Comparison of ENCODE assay signal across 10 cellular contexts in the genomic region with DNA sequence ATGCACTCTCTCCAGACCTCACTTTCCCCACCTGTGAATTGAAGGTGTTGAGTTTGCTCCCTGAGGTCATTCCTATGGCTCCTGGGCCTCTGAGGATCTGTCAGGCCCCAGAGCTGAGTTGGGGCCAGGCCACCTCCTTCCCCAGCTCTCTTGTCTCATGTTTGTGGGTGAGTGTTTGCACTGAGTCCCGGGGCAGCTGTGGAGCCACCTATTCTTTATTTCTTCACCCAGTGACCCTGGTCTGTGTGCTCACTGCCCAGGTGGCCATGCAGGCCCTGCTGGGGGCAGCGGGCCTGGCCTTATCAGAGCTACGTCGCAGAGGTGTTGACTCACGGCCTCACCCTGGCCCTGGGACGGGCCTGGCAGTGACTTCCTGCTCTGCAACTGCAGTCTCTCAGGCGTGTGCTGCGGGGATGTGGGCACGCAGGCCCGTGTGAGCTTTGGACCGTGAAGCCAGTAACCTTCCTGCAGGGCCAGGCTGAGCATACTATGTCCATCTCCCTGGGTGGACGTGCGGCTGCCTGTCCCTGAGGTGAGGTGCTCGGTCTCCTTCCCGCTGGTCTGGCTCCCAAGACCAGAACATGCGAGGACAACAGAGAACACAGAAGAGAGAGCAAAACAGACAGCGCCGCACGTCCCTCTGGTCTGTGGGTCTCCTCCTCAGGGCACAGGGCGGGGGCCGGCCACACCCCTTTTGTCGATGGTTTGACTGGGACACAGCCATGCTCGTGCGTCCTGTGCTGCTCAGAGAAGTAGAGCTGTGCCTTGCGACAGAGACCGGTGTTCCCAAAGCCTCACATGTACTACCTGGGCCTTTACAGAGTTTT. TPM values are rescaled to one million over a fixed set of nuclear protein-coding genes. Genes with fewer than 3 reads are reported as not detected.
A peak's percentile ranks its signal among the peaks of the same experiment; 100 is the strongest.
DNase-seq lines count a peak whose midpoint lies in the region; ATAC-seq, FAIRE-seq and TF ChIP-seq lines count a peak whose summit lies in the region.
"Had no signal": no experiment of that assay in that cellular context is flagged by ENCODE, and none has a peak within 500 bp of the region (broad histone marks: within the 10 kb centered on the region; RNA-seq: fewer than 3 reads in every experiment).

No MANE protein-coding gene starts in this region.

- H3K4me3 Mint-ChIP-seq in CD4-positive, CD25-positive, alpha-beta regulatory T cell: peak overlapping the region in 2 of 4 donors; percentile 46 to 68

- peaks cover 17 to 76% (median 44%) of the 10 kb centered on the region in 4 donors for H3K4me1 Mint-ChIP-seq in CD4-positive, CD25-positive, alpha-beta regulatory T cell

- peak in 1 of 3 donors; percentile 40 for DNase-seq in CD4-positive, CD25-positive, alpha-beta regulatory T cell
- DNase-seq in PC-9 (peak; percentile 78 to 92), erythroblast (lab: John Stamatoyannopoulos, UW) (peak; percentile 38 to 51), anterior cingulate cortex (lab: John Stamatoyannopoulos, UW) (no peak), H54 (ENCODE audit: insufficient read length, low spot score) (no peak), amygdala (lab: John Stamatoyannopoulos, UW) (no peak)

- intact Hi-C loops in PC-9 (cut with micrococcal nuclease; ENCODE audit: unreplicated experiment): no loop called here

- H3K79me2 ChIP-seq in PC-9 (ENCODE audit: low read depth): peaks cover 81% of the 10 kb centered on the region

- H3K36me3 ChIP-seq in CD4-positive, CD25-positive, alpha-beta regulatory T cell (ENCODE audit: control insufficient read depth, insufficient read depth, low read length): peaks cover 19% of the 10 kb centered on the region
- H3K36me3 ChIP-seq in PC-9 (ENCODE audit: low read depth): peaks cover 21% of the 10 kb centered on the region; the same call in 1 of the 2 replicates
- no peaks in the 10 kb centered on the region for H3K36me3 ChIP-seq in mucosa of rectum (ENCODE audit: control insufficient read depth in 2 of 2, insufficient read depth in 2 of 2, low read length in 2 of 2)

- BruUV-seq in PC-9 (replicated peaks; lab: Mats Ljungman, UMichigan): TSS peak; percentile 52

- no peak overlapping the region for H3K4me3 ChIP-seq in CD4-positive, CD25-positive, alpha-beta regulatory T cell (ENCODE audit: low read depth, low read length)
- H3K4me3 ChIP-seq in PC-9 (peak overlapping the region; percentile 10; the same call in 1 of the 2 replicates), mucosa of rectum (ENCODE audit: low read length in 2 of 2) (peak overlapping the region; percentile 63 to 69)
- H3K4me3 ChIP-seq: psoas muscle had no signal

- H3K9ac ChIP-seq in mucosa of rectum (ENCODE audit: low read depth in 1 of 2, low read length in 2 of 2): peak overlapping the region; percentile 58 to 76

- peak overlapping the region; percentile 66 to 91 (median 68) for H3K27ac Mint-ChIP-seq in CD4-positive, CD25-positive, alpha-beta regulatory T cell

- POLR2A ChIA-PET in PC-9 (lab: Charles Lee; ENCODE audit: unreplicated experiment): interaction anchor here (0.5 to 0.9 kb wide), 6 partner anchors 21 to 1244 kb away, joined by 3 to 5 read pairs (median 3); no protein-coding TSS in a partner anchor

- H3K9me3 ChIP-seq in CD4-positive, CD25-positive, alpha-beta regulatory T cell (ENCODE audit: control insufficient read depth in 2 of 2, low read length in 2 of 2): no peaks in the 10 kb centered on the region
- H3K9me3 ChIP-seq in PC-9 (ENCODE audit: insufficient read depth, low read depth) (no peaks in the 10 kb centered on the region), mucosa of rectum (ENCODE audit: control insufficient read depth in 2 of 2, low read length in 2 of 2) (no peaks in the 10 kb centered on the region)
- H3K9me3 ChIP-seq: psoas muscle had no signal

- H3K27me3 Mint-ChIP-seq in CD4-positive, CD25-positive, alpha-beta regulatory T cell: no peaks in the 10 kb centered on the region

- H4K20me1 ChIP-seq in PC-9 (ENCODE audit: insufficient read depth): peaks cover 15% of the 10 kb centered on the region; the same call in 1 of the 2 replicates

- peak overlapping the region; percentile 69 for H3K4me2 ChIP-seq in PC-9

- TF ChIP-seq CTCF in PC-9 (conservative IDR thresholded peaks at IDR 0.05): no peak

- H3K9me2 ChIP-seq in PC-9 (ENCODE audit: insufficient read depth): no peaks in the 10 kb centered on the region

- H3K4me1 ChIP-seq in CD4-positive, CD25-positive, alpha-beta regulatory T cell (ENCODE audit: control insufficient read depth, insufficient read depth, low read length, poor library complexity, severe bottlenecking): peaks cover 39% of the 10 kb centered on the region
- H3K4me1 ChIP-seq in PC-9 (replicated peaks; ENCODE audit: insufficient read depth) (peaks cover 28% of the 10 kb centered on the region), mucosa of rectum (ENCODE audit: control insufficient read depth in 2 of 2, insufficient read depth in 2 of 2, low read length in 2 of 2) (peaks cover 26 to 35% of the 10 kb centered on the region in 2 donors)
- H3K4me1 ChIP-seq: psoas muscle had no signal

- H3F3A ChIP-seq in PC-9 (ENCODE audit: insufficient read depth, low read depth): peaks cover 24% of the 10 kb centered on the region

- CTCF ChIA-PET in PC-9 (lab: Charles Lee): interaction anchor here (0.7 kb wide), 1 partner anchor 10 kb away, joined by 3 read pairs; no protein-coding TSS in a partner anchor

- no peak for FAIRE-seq in H54 (lab: Jason Lieb, UNC)
- FAIRE-seq: colon had no signal

- H3K27ac ChIP-seq in CD4-positive, CD25-positive, alpha-beta regulatory T cell (ENCODE audit: insufficient read depth, low read length, poor library complexity, severe bottlenecking): no peak overlapping the region
- H3K27ac ChIP-seq in PC-9 (peak overlapping the region; percentile 59), mucosa of rectum (ENCODE audit: low read depth in 2 of 2, low read length in 2 of 2) (peak overlapping the region; percentile 87 to 90)
- H3K27ac ChIP-seq: psoas muscle had no signal

- no peak for TF ChIP-seq POLR2A in erythroblast (IDR thresholded peaks at IDR 0.05; ENCODE audit: low read length)
- TF ChIP-seq POLR2A in H54 (IDR thresholded peaks at IDR 0.05; ENCODE audit: low read depth, low read length): no peak

- H3K36me3 Mint-ChIP-seq in CD4-positive, CD25-positive, alpha-beta regulatory T cell: peaks cover 27% of the 10 kb centered on the region

- ATAC-seq in CD4-positive, CD25-positive, alpha-beta regulatory T cell (ENCODE audit: low read depth in 2 of 2): peak; percentile 53 to 64
- ATAC-seq in HG03354 (IDR thresholded peaks at IDR 0.05; ENCODE audit: poor library complexity, severe bottlenecking, unreplicated experiment): no peak
- ATAC-seq: psoas muscle had no signal

- no peak overlapping the region for H2AFZ ChIP-seq in PC-9

- H3K9me3 Mint-ChIP-seq in CD4-positive, CD25-positive, alpha-beta regulatory T cell: peaks cover 0 to 1% (median 0%) of the 10 kb centered on the region in 7 donors

- H3K27me3 ChIP-seq in CD4-positive, CD25-positive, alpha-beta regulatory T cell (ENCODE audit: control insufficient read depth, insufficient read depth, low read length): no peaks in the 10 kb centered on the region
- H3K27me3 ChIP-seq in PC-9 (ENCODE audit: insufficient read depth, low read depth): no peaks in the 10 kb centered on the region
- H3K27me3 ChIP-seq in mucosa of rectum (ENCODE audit: control insufficient read depth in 2 of 2, insufficient read depth in 2 of 2, low read length in 2 of 2): no peaks in the 10 kb centered on the region

RNA-seq across cellular contexts. Expression of gene TMEM181, which starts 12.1 kb away (rescaled TPM):
- total RNA-seq in CD4-positive, CD25-positive, alpha-beta regulatory T cell: 21.2 TPM
- 1 to 10 TPM; 4.9 to 5.7 (median 5.5) TPM for polyA plus RNA-seq in CD4-positive, CD25-positive, alpha-beta regulatory T cell
- total RNA-seq in PC-9 (2021): 14.9 and 18.7 TPM in 2 replicates

Comparison
In these comparisons a context has a peak if more than half of its experiments do, and no peak if none do; other contexts are left out.
1. DNase-seq: peak in PC-9 (2 of 2) and erythroblast (2 of 2); none in anterior cingulate cortex (0 of 58), H54 (single experiment) and amygdala (0 of 56).